2 cellular contexts compared by ENCODE assay signal in genomic region chr21:37642493-37642892, GRCh38.
TF ChIP-seq lines count a peak whose summit lies in the region.

No MANE protein-coding gene starts in this region.

TF ChIP-seq in GM23338, 12 proteins besides CTCF, POLR2A, EP300 and RAD21:
- TF ChIP-seq ZNF462 (CRISPR knock-in tag; IDR thresholded peaks at IDR 0.05) (no peak), STAT1 (IDR thresholded peaks at IDR 0.05; ENCODE audit: unreplicated experiment) (no peak), ZNF114 (CRISPR knock-in tag; IDR thresholded peaks at IDR 0.05) (no peak), NANOG (IDR thresholded peaks at IDR 0.05; ENCODE audit: borderline replicate concordance) (no peak), CREB1 (CRISPR knock-in tag; IDR thresholded peaks at IDR 0.05; ENCODE audit: low read depth) (no peak)

TF ChIP-seq in SK-N-SH, 30 proteins besides CTCF, POLR2A, EP300 and RAD21 (continued from another document):
- TF ChIP-seq REST (IDR thresholded peaks at IDR 0.05; ENCODE audit: low read depth, low read length): no peak
TF ChIP-seq in SK-N-SH: peak in this region for 0.
